9 cellular contexts compared by ENCODE assay signal in genomic region chr12:6538420-6539275, GRCh38. TPM values are rescaled to one million over a fixed set of nuclear protein-coding genes. Genes with fewer than 3 reads are reported as not detected.
DNase-seq lines count a peak whose midpoint lies in the region; ATAC-seq, FAIRE-seq and TF ChIP-seq lines count a peak whose summit lies in the region.
"Had no signal": no experiment of that assay in that cellular context is flagged by ENCODE, and none has a peak within 500 bp of the region (broad histone marks: within the 10 kb centered on the region; RNA-seq: fewer than 3 reads in every experiment).

No MANE protein-coding gene starts in this region.

- TF ChIP-seq CTCF in Loucy (conservative IDR thresholded peaks at IDR 0.05; ENCODE audit: low read length) (no peak), adrenal gland (IDR thresholded peaks at IDR 0.05) (no peak)

- H3K27ac ChIP-seq in adrenal gland: peak overlapping the region in 3 of 5 donors; percentile 17 to 99 (median 97)

- H3K36me3 Mint-ChIP-seq in natural killer cell treated with Interleukin-12 subunit alpha and Interleukin-12 subunit beta and Interleukin-15 and Interleukin-18, amount 100 ng/mL, for 72 hours: peaks cover 12% of the 10 kb centered on the region

- H3K27ac Mint-ChIP-seq in natural killer cell treated with Interleukin-12 subunit alpha and Interleukin-12 subunit beta and Interleukin-15 and Interleukin-18, amount 100 ng/mL, for 72 hours: peak overlapping the region; percentile 89 to 100

- peaks cover 43% of the 10 kb centered on the region for H4K20me1 ChIP-seq in Loucy (ENCODE audit: insufficient read depth, low read length, poor library complexity, severe bottlenecking)

- no peaks in the 10 kb centered on the region for H3K9me3 ChIP-seq in Loucy (ENCODE audit: insufficient read depth, low read depth, low read length)
- no peaks in the 10 kb centered on the region for H3K9me3 ChIP-seq in adrenal gland (replicated peaks in 1 of 3)

- TF ChIP-seq POLR2A in adrenal gland (IDR thresholded peaks at IDR 0.05): peak in 1 of 2 donors; percentile 5

- peak in 1 of 7 donors; percentile 58 for DNase-seq in adrenal gland
- no peak for DNase-seq in natural killer cell treated with Interleukin-12 subunit alpha and Interleukin-12 subunit beta and Interleukin-15 and Interleukin-18, amount 100 ng/mL, for 72 hours (ENCODE audit: low spot score)
- DNase-seq in middle frontal gyrus (ENCODE audit: extremely low spot score, low spot score): no peak

- H3K36me3 ChIP-seq in Loucy (ENCODE audit: insufficient read depth, low read length) (peaks cover 53% of the 10 kb centered on the region), adrenal gland (replicated peaks in 1 of 2) (peaks cover 0 to 36% of the 10 kb centered on the region in 2 donors)

- H3K27me3 ChIP-seq in Loucy (ENCODE audit: insufficient read depth, low read length, poor library complexity, severe bottlenecking): peaks cover 10% of the 10 kb centered on the region
- H3K27me3 ChIP-seq in adrenal gland: no peaks in the 10 kb centered on the region

- peak overlapping the region; percentile 22 for H3K4me2 ChIP-seq in Loucy (ENCODE audit: low read depth, low read length, poor library complexity, severe bottlenecking)

- H3K4me1 ChIP-seq in Loucy (ENCODE audit: insufficient read depth, low read length, poor library complexity, severe bottlenecking) (peaks cover 20% of the 10 kb centered on the region), adrenal gland (replicated peaks in 1 of 2) (peaks cover 37 to 53% of the 10 kb centered on the region in 2 donors)

- H3K79me2 ChIP-seq in Loucy (ENCODE audit: insufficient read depth, low read length): peaks cover 42% of the 10 kb centered on the region

- peaks cover 21% of the 10 kb centered on the region; the same call in 1 of the 2 replicates for H3F3A ChIP-seq in Loucy (ENCODE audit: low read depth)

- H3K9me2 ChIP-seq in Loucy (replicated peaks; ENCODE audit: low read depth, low read length): no peaks in the 10 kb centered on the region

- 52 to 73% (median 69%) methylated on average over 12 to 23 of the region's 23 CpGs for WGBS in adrenal gland, 4 donors

- H2AFZ ChIP-seq in Loucy (ENCODE audit: low read length): no peak overlapping the region

- H3K27me3 Mint-ChIP-seq in natural killer cell treated with Interleukin-12 subunit alpha and Interleukin-12 subunit beta and Interleukin-15 and Interleukin-18, amount 100 ng/mL, for 72 hours: no peaks in the 10 kb centered on the region
- H3K27me3 Mint-ChIP-seq: activated B cell treated with CpG ODN at 0.5 μM for 24 hours had no signal

- H3K4me3 ChIP-seq in Loucy (ENCODE audit: low read length, poor library complexity, severe bottlenecking): no peak overlapping the region
- no peak overlapping the region for H3K4me3 ChIP-seq in adrenal gland

- H3K4me1 Mint-ChIP-seq in natural killer cell treated with Interleukin-12 subunit alpha and Interleukin-12 subunit beta and Interleukin-15 and Interleukin-18, amount 100 ng/mL, for 72 hours (ENCODE audit: low read depth in 2 of 2): peaks cover 40 to 43% of the 10 kb centered on the region in 2 donors

- intact Hi-C loops in adrenal gland (cut with DNase I): loop anchor here (10.0 kb wide), 2 partner anchors 114 to 204 kb away; no protein-coding TSS in a partner anchor

- H3K9me3 Mint-ChIP-seq in natural killer cell treated with Interleukin-12 subunit alpha and Interleukin-12 subunit beta and Interleukin-15 and Interleukin-18, amount 100 ng/mL, for 72 hours: no peaks in the 10 kb centered on the region
- H3K9me3 Mint-ChIP-seq: activated B cell treated with CpG ODN at 0.5 μM for 24 hours had no signal

- FAIRE-seq in G401.6 (lab: Jason Lieb, UNC): peak; percentile 91

- no peak overlapping the region for H3K9ac ChIP-seq in Loucy (ENCODE audit: low read depth, low read length, poor library complexity, severe bottlenecking)

- H3K4me3 Mint-ChIP-seq in natural killer cell treated with Interleukin-12 subunit alpha and Interleukin-12 subunit beta and Interleukin-15 and Interleukin-18, amount 100 ng/mL, for 72 hours: peak overlapping the region; percentile 27

- no peak for ATAC-seq in natural killer cell treated with Interleukin-12 subunit alpha and Interleukin-12 subunit beta and Interleukin-15 and Interleukin-18, amount 100 ng/mL, for 72 hours
- ATAC-seq in HG03175 (IDR thresholded peaks at IDR 0.05; ENCODE audit: unreplicated experiment): no peak
- ATAC-seq in HG02973 (IDR thresholded peaks at IDR 0.05; ENCODE audit: unreplicated experiment): no peak
- ATAC-seq in GM21786 (IDR thresholded peaks at IDR 0.05; ENCODE audit: unreplicated experiment): no peak

RNA-seq across cellular contexts. Expression of gene GAPDH, which starts 4.3 kb away (rescaled TPM):
- 1,000 to 10,000 TPM; 1,734 to 3,209 (median 2,207) TPM for total RNA-seq in adrenal gland
- polyA plus RNA-seq in adrenal gland: 1,000 to 10,000 TPM; 1,816 to 4,338 (median 3,953) TPM
- total RNA-seq in natural killer cell treated with Interleukin-12 subunit alpha and Interleukin-12 subunit beta and Interleukin-15 and Interleukin-18, amount 100 ng/mL, for 72 hours: 1,000 to 10,000 TPM; 4,687 to 5,410 TPM

RNA-seq across cellular contexts. Expression of gene IFFO1, which starts 17.2 kb away (rescaled TPM):
- total RNA-seq in adrenal gland: 10 to 100 TPM; 13.5 to 36.3 (median 28.5) TPM
- polyA plus RNA-seq in adrenal gland: 10 to 100 TPM in 2 of 3 donors, 1 to 10 TPM in 1; 8.7 to 91.0 (median 79.2) TPM
- 10 to 100 TPM; 28.0 to 30.5 TPM for total RNA-seq in natural killer cell treated with Interleukin-12 subunit alpha and Interleukin-12 subunit beta and Interleukin-15 and Interleukin-18, amount 100 ng/mL, for 72 hours

RNA-seq across cellular contexts. Expression of gene NOP2, which starts 29.4 kb away (rescaled TPM):
- total RNA-seq in adrenal gland: 10 to 100 TPM in 7 of 8 donors, 1 to 10 TPM in 1; 7.7 to 34.7 (median 25.1) TPM
- 10 to 100 TPM; 43.2 to 95.5 (median 63.8) TPM for polyA plus RNA-seq in adrenal gland
- 100 to 1,000 TPM; 103 to 201 TPM for total RNA-seq in natural killer cell treated with Interleukin-12 subunit alpha and Interleukin-12 subunit beta and Interleukin-15 and Interleukin-18, amount 100 ng/mL, for 72 hours

RNA-seq across cellular contexts. Expression of gene NCAPD2, which starts 44.7 kb away (rescaled TPM):
- 10 to 100 TPM; 11.5 to 33.9 (median 23.7) TPM for total RNA-seq in adrenal gland
- 10 to 100 TPM in 1 of 3 donors, 1 to 10 TPM in 2; 6.6 to 10.1 (median 10.0) TPM for polyA plus RNA-seq in adrenal gland
- total RNA-seq in natural killer cell treated with Interleukin-12 subunit alpha and Interleukin-12 subunit beta and Interleukin-15 and Interleukin-18, amount 100 ng/mL, for 72 hours: 100 to 1,000 TPM in 1 of 2 donors, 10 to 100 TPM in 1; 73.4 to 131 TPM

RNA-seq across cellular contexts. Expression of gene MRPL51, which starts 45.6 kb away (rescaled TPM):
- 100 to 1,000 TPM in 5 of 8 donors, 10 to 100 TPM in 3; 64.7 to 221 (median 145) TPM for total RNA-seq in adrenal gland
- polyA plus RNA-seq in adrenal gland: 100 to 1,000 TPM in 1 of 3 donors, 10 to 100 TPM in 2; 67.2 to 161 (median 83.3) TPM
- 100 to 1,000 TPM; 200 to 217 TPM for total RNA-seq in natural killer cell treated with Interleukin-12 subunit alpha and Interleukin-12 subunit beta and Interleukin-15 and Interleukin-18, amount 100 ng/mL, for 72 hours
